25 cellular contexts compared by ENCODE assay signal in genomic region chr3:8386221-8386620, GRCh38.
DNase-seq lines count a peak whose midpoint lies in the region; ATAC-seq, FAIRE-seq and TF ChIP-seq lines count a peak whose summit lies in the region.
"Had no signal": no experiment of that assay in that cellular context is flagged by ENCODE, and none has a peak within 500 bp of the region (broad histone marks: within the 10 kb centered on the region; RNA-seq: fewer than 3 reads in every experiment).

No MANE protein-coding gene starts in this region.

- FAIRE-seq in small intestine (lab: Jason Lieb, UNC) = no peak

- H3K9me3 ChIP-seq in AG04450 (ENCODE audit: control insufficient read depth, insufficient read depth, low read length) = no peaks in the 10 kb centered on the region
- H3K9me3 ChIP-seq in small intestine (ENCODE audit: control insufficient read depth, low read depth) = no peaks in the 10 kb centered on the region
- H3K9me3 ChIP-seq: sigmoid colon, upper lobe of left lung had no signal

- no peak overlapping the region for H3K27ac Mint-ChIP-seq in natural killer cell
- H3K27ac Mint-ChIP-seq: activated naive CD4-positive, alpha-beta T cell treated with anti-CD3 and anti-CD28 coated beads, Interleukin-2, amount 10 ng/mL, durations not matched to agents 7 days and 5 days; CD4-positive, alpha-beta memory T cell; mesothelial cell of epicardium; natural killer cell treated with Interleukin-12 subunit alpha and Interleukin-12 subunit beta and Interleukin-15 and Interleukin-18, amount 100 ng/mL, for 72 hours; T-cell had no signal

- no peak for ATAC-seq in natural killer cell
- ATAC-seq: left lobe of liver; natural killer cell treated with Interleukin-12 subunit alpha and Interleukin-12 subunit beta and Interleukin-15 and Interleukin-18, amount 100 ng/mL, for 72 hours; Panc1; T-cell had no signal

- no peak overlapping the region for H3K27ac ChIP-seq in AG04450 (ENCODE audit: low read depth, low read length)
- no peak overlapping the region for H3K27ac ChIP-seq in small intestine (ENCODE audit: low read depth in 1 of 2, low read length in 1 of 2)
- H3K27ac ChIP-seq: parathyroid adenoma, sigmoid colon, upper lobe of left lung had no signal

- CTCF ChIA-PET in AG04450 (lab: Charles Lee) = interaction anchor here (1.8 kb wide), 1 partner anchor 31 kb away, joined by 8 read pairs; no protein-coding TSS in a partner anchor

- POLR2A ChIA-PET in AG04450 (lab: Yijun Ruan, JAX) = no interaction called here

- no peak overlapping the region for H3K4me3 Mint-ChIP-seq in natural killer cell
- H3K4me3 Mint-ChIP-seq: activated naive CD4-positive, alpha-beta T cell treated with anti-CD3 and anti-CD28 coated beads, Interleukin-2, amount 10 ng/mL, durations not matched to agents 7 days and 5 days; CD4-positive, alpha-beta memory T cell; central memory CD8-positive, alpha-beta T cell; mesothelial cell of epicardium; natural killer cell treated with Interleukin-12 subunit alpha and Interleukin-12 subunit beta and Interleukin-15 and Interleukin-18, amount 100 ng/mL, for 72 hours; T-cell had no signal

- DNase-seq in AG04450 (ENCODE audit: low read depth, low spot score) = peak; percentile 7
- DNase-seq in HCEC 1CT = peak; percentile 1
- DNase-seq in choroid plexus epithelial cell (ENCODE audit: low read depth) = peak; percentile 5
- peak; percentile 46 for DNase-seq in kidney glomerular epithelial cell (lab: John Stamatoyannopoulos, UW)
- no peak for DNase-seq in small intestine
- DNase-seq in natural killer cell = no peak
- DNase-seq in amygdala (lab: John Stamatoyannopoulos, UW) = no peak
- DNase-seq in T-helper 2 cell = no peak
- DNase-seq: ACHN; activated naive CD4-positive, alpha-beta T cell treated with anti-CD3 and anti-CD28 coated beads, Interleukin-2, amount 10 ng/mL, durations not matched to agents 7 days and 5 days; activated T-cell treated with anti-CD3 and anti-CD28 coated beads, Interleukin-2, amount 50 U/mL, for 48 hours; anterior cingulate cortex; CD4-positive, alpha-beta memory T cell; DMS79 treated with DMSO at 0.1 percent for 48 hours; effector CD4-positive, alpha-beta T cell; NCI-H1105; sigmoid colon; T-cell; upper lobe of left lung had no signal

- no peaks in the 10 kb centered on the region for H3K36me3 ChIP-seq in small intestine (ENCODE audit: control insufficient read depth in 2 of 2, insufficient read depth in 2 of 2, low read length in 2 of 2)
- H3K36me3 ChIP-seq: sigmoid colon, upper lobe of left lung had no signal

- H3K4me1 Mint-ChIP-seq in natural killer cell = peaks cover 1 to 4% of the 10 kb centered on the region in 2 donors
- H3K4me1 Mint-ChIP-seq: activated naive CD4-positive, alpha-beta T cell treated with anti-CD3 and anti-CD28 coated beads, Interleukin-2, amount 10 ng/mL, durations not matched to agents 7 days and 5 days; central memory CD8-positive, alpha-beta T cell; mesothelial cell of epicardium had no signal

- TF ChIP-seq CTCF in AG04450 (IDR thresholded peaks at IDR 0.05; ENCODE audit: low read depth, low read length) = no peak
- no peak for TF ChIP-seq CTCF in choroid plexus epithelial cell (conservative IDR thresholded peaks at IDR 0.05; ENCODE audit: low read depth, low read length)
- TF ChIP-seq CTCF in natural killer cell (IDR thresholded peaks at IDR 0.05) = no peak

- peaks cover 0 to 2% of the 10 kb centered on the region in 2 donors for H3K9me3 Mint-ChIP-seq in natural killer cell
- H3K9me3 Mint-ChIP-seq: activated naive CD4-positive, alpha-beta T cell treated with anti-CD3 and anti-CD28 coated beads, Interleukin-2, amount 10 ng/mL, durations not matched to agents 7 days and 5 days; central memory CD8-positive, alpha-beta T cell; natural killer cell treated with Interleukin-12 subunit alpha and Interleukin-12 subunit beta and Interleukin-15 and Interleukin-18, amount 100 ng/mL, for 72 hours; T-cell had no signal

- H3K4me3 ChIP-seq in AG04450 (ENCODE audit: low read depth, low read length) (no peak overlapping the region), choroid plexus epithelial cell (ENCODE audit: low read depth, low read length) (no peak overlapping the region), small intestine (ENCODE audit: low read depth in 1 of 2, low read length in 2 of 2) (no peak overlapping the region)
- H3K4me3 ChIP-seq: sigmoid colon, upper lobe of left lung had no signal

- intact Hi-C loops in natural killer cell (cut with micrococcal nuclease) = no loop called here

- H3K36me3 Mint-ChIP-seq in natural killer cell = no peaks in the 10 kb centered on the region
- H3K36me3 Mint-ChIP-seq: activated naive CD4-positive, alpha-beta T cell treated with anti-CD3 and anti-CD28 coated beads, Interleukin-2, amount 10 ng/mL, durations not matched to agents 7 days and 5 days; mesothelial cell of epicardium; natural killer cell treated with Interleukin-12 subunit alpha and Interleukin-12 subunit beta and Interleukin-15 and Interleukin-18, amount 100 ng/mL, for 72 hours; T-cell had no signal

- no peaks in the 10 kb centered on the region for H3K27me3 Mint-ChIP-seq in natural killer cell (ENCODE audit: low read depth in 2 of 2)
- H3K27me3 Mint-ChIP-seq: activated naive CD4-positive, alpha-beta T cell treated with anti-CD3 and anti-CD28 coated beads, Interleukin-2, amount 10 ng/mL, durations not matched to agents 7 days and 5 days; CD4-positive, alpha-beta memory T cell; central memory CD8-positive, alpha-beta T cell; natural killer cell treated with Interleukin-12 subunit alpha and Interleukin-12 subunit beta and Interleukin-15 and Interleukin-18, amount 100 ng/mL, for 72 hours; T-cell had no signal

- H3K27me3 ChIP-seq in AG04450 (ENCODE audit: control insufficient read depth, insufficient read depth, low read length) (peaks cover 3% of the 10 kb centered on the region), small intestine (ENCODE audit: control insufficient read depth in 2 of 2, insufficient read depth in 2 of 2, low read length in 2 of 2) (no peaks in the 10 kb centered on the region)
- H3K27me3 ChIP-seq: sigmoid colon, upper lobe of left lung had no signal

- no peaks in the 10 kb centered on the region for H3K4me1 ChIP-seq in small intestine (ENCODE audit: control insufficient read depth in 2 of 2, insufficient read depth in 1 of 2, low read depth in 1 of 2, low read length in 1 of 2)
- H3K4me1 ChIP-seq: parathyroid adenoma, sigmoid colon, upper lobe of left lung had no signal

Comparison
In these comparisons a context has a peak if more than half of its experiments do, and no peak if none do; other contexts are left out.
1. DNase-seq: peak in AG04450 (single experiment), HCEC 1CT (single experiment), choroid plexus epithelial cell (single experiment) and kidney glomerular epithelial cell (single experiment); none in small intestine (single experiment), natural killer cell (single experiment), amygdala (0 of 56) and T-helper 2 cell (0 of 5).